Comparison of ENCODE assay signal across 19 cellular contexts in genomic region chr12:29145372-29146170, GRCh38.
"Had no signal": no experiment of that assay in that cellular context is flagged by ENCODE, and none has a peak within 500 bp of the region (broad histone marks: within the 10 kb centered on the region; RNA-seq: fewer than 3 reads in every experiment).

No MANE protein-coding gene starts in this region.

- H3K4me3 ChIP-seq: lower lobe of right lung, ovary, psoas muscle, sigmoid colon, stomach, thyroid gland, vagina had no signal

- H3K27me3 ChIP-seq: ovary, sigmoid colon, thyroid gland, vagina had no signal

- H3K4me3 Mint-ChIP-seq: effector memory CD8-positive, alpha-beta T cell; natural killer cell treated with Interleukin-12 subunit alpha and Interleukin-12 subunit beta and Interleukin-15 and Interleukin-18, amount 100 ng/mL, for 72 hours; stimulated activated effector memory CD8-positive, alpha-beta T cell treated with anti-CD3 and anti-CD28 coated beads, Interleukin-12 subunit alpha, Interleukin-12 subunit beta, amount 100 ng/mL, for 72 hours had no signal

- DNase-seq: cortex of kidney; effector memory CD8-positive, alpha-beta T cell; hypothalamus; left ventricle myocardium superior; lower lobe of right lung; nucleus accumbens; ovary; posterior cingulate gyrus; psoas muscle; right cardiac atrium; sigmoid colon; stimulated activated CD4-positive, alpha-beta T cell treated with anti-CD3 and anti-CD28 coated beads, Interleukin-2, amount 100 ng/mL, for 24 hours; stimulated activated CD4-positive, alpha-beta T cell treated with anti-CD3 and anti-CD28 coated beads, Interleukin-4, amount 100 ng/mL, for 24 hours; stimulated activated naive CD4-positive, alpha-beta T cell treated with Interleukin-2 at 50 U/mL for 16 hours; stomach; thyroid gland had no signal

- H3K4me1 ChIP-seq: psoas muscle, thyroid gland, vagina had no signal

- H3K36me3 ChIP-seq: lower lobe of right lung, ovary, sigmoid colon, stomach, thyroid gland, vagina had no signal

- H3K9me3 Mint-ChIP-seq: effector memory CD8-positive, alpha-beta T cell; natural killer cell treated with Interleukin-12 subunit alpha and Interleukin-12 subunit beta and Interleukin-15 and Interleukin-18, amount 100 ng/mL, for 72 hours; stimulated activated effector memory CD8-positive, alpha-beta T cell treated with anti-CD3 and anti-CD28 coated beads, Interleukin-12 subunit alpha, Interleukin-12 subunit beta, amount 100 ng/mL, for 72 hours had no signal

- ATAC-seq: effector memory CD8-positive, alpha-beta T cell; left ventricle myocardium superior; lower lobe of right lung; natural killer cell treated with Interleukin-12 subunit alpha and Interleukin-12 subunit beta and Interleukin-15 and Interleukin-18, amount 100 ng/mL, for 72 hours; psoas muscle; right cardiac atrium; stimulated activated effector memory CD8-positive, alpha-beta T cell treated with anti-CD3 and anti-CD28 coated beads, Interleukin-12 subunit alpha, Interleukin-12 subunit beta, amount 100 ng/mL, for 72 hours had no signal

- H3K9me3 ChIP-seq: ovary, psoas muscle, stomach, thyroid gland, vagina had no signal

- H3K36me3 Mint-ChIP-seq: natural killer cell treated with Interleukin-12 subunit alpha and Interleukin-12 subunit beta and Interleukin-15 and Interleukin-18, amount 100 ng/mL, for 72 hours had no signal

- H3K27ac Mint-ChIP-seq: effector memory CD8-positive, alpha-beta T cell; natural killer cell treated with Interleukin-12 subunit alpha and Interleukin-12 subunit beta and Interleukin-15 and Interleukin-18, amount 100 ng/mL, for 72 hours; stimulated activated effector memory CD8-positive, alpha-beta T cell treated with anti-CD3 and anti-CD28 coated beads, Interleukin-12 subunit alpha, Interleukin-12 subunit beta, amount 100 ng/mL, for 72 hours had no signal

- H3K27ac ChIP-seq: lower lobe of right lung, ovary, psoas muscle, sigmoid colon, stomach, thyroid gland, vagina had no signal
